In the genomic region with DNA sequence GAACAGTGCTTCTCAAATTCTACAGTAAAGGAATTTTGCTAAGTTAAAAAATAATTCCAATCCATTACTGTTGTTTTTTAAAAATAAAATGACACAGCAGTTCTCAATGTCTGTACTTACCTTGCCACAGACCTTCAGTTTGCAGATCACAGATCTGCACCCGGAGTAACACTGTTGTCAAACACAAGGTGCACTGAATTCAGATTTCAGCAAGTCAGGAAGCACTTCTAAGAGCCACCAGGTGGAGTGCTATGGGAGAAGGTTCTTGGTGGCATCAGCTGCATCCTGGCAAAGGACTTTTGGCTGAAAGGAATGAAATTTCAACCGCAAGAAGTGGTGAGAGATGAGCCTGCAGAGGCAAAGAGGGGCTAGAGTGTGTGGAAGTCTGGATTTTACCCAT, we compare ENCODE assay signal across 9 cellular contexts. TPM values are rescaled to one million over a fixed set of nuclear protein-coding genes. Genes with fewer than 3 reads are reported as not detected.
DNase-seq lines count a peak whose midpoint lies in the region; ATAC-seq, FAIRE-seq and TF ChIP-seq lines count a peak whose summit lies in the region.
"Had no signal": no experiment of that assay in that cellular context is flagged by ENCODE, and none has a peak within 500 bp of the region (broad histone marks: within the 10 kb centered on the region; RNA-seq: fewer than 3 reads in every experiment).

No MANE protein-coding gene starts in this region.

- H3K9me3 ChIP-seq in cardiac muscle cell (ENCODE audit: low read depth), result no peaks in the 10 kb centered on the region
- H3K9me3 ChIP-seq: BLaER1 had no signal

- no peak overlapping the region for H3K27ac ChIP-seq in cardiac muscle cell
- H3K27ac ChIP-seq: BLaER1 had no signal

- TF ChIP-seq CTCF in cardiac muscle cell (IDR thresholded peaks at IDR 0.05; ENCODE audit: low read depth, low read length), result peak; percentile 15
- TF ChIP-seq CTCF in bronchial epithelial cell (IDR thresholded peaks at IDR 0.05; ENCODE audit: insufficient read depth, low read length, severe bottlenecking), result peak; percentile 27

- no peaks in the 10 kb centered on the region for H3K4me1 ChIP-seq in cardiac muscle cell (ENCODE audit: low read depth)

- no peak overlapping the region for H3K4me3 Mint-ChIP-seq in stimulated activated effector memory CD8-positive, alpha-beta T cell treated with anti-CD3 and anti-CD28 coated beads, Interleukin-12 subunit alpha, Interleukin-12 subunit beta, amount 100 ng/mL, for 72 hours

- H3K27me3 ChIP-seq in cardiac muscle cell, result no peaks in the 10 kb centered on the region
- no peaks in the 10 kb centered on the region for H3K27me3 ChIP-seq in bronchial epithelial cell (ENCODE audit: control insufficient read depth, insufficient read depth, low read length)
- H3K27me3 ChIP-seq: BLaER1 had no signal

- H3K4me3 ChIP-seq in cardiac muscle cell (no peak overlapping the region), bronchial epithelial cell (ENCODE audit: low read depth, low read length) (no peak overlapping the region)
- H3K4me3 ChIP-seq: BLaER1 had no signal

- no peak for ATAC-seq in Right ventricle myocardium superior (ENCODE audit: poor library complexity)
- ATAC-seq in stimulated activated effector memory CD8-positive, alpha-beta T cell treated with anti-CD3 and anti-CD28 coated beads, Interleukin-12 subunit alpha, Interleukin-12 subunit beta, amount 100 ng/mL, for 72 hours, result no peak

- H3K27ac Mint-ChIP-seq in stimulated activated effector memory CD8-positive, alpha-beta T cell treated with anti-CD3 and anti-CD28 coated beads, Interleukin-12 subunit alpha, Interleukin-12 subunit beta, amount 100 ng/mL, for 72 hours, result peak overlapping the region; percentile 27

- intact Hi-C loops in Right ventricle myocardium superior (cut with DNase I), result no loop called here
- intact Hi-C loops in cardiac septum (cut with DNase I), result no loop called here

- H3K36me3 Mint-ChIP-seq in stimulated activated effector memory CD8-positive, alpha-beta T cell treated with anti-CD3 and anti-CD28 coated beads, Interleukin-12 subunit alpha, Interleukin-12 subunit beta, amount 100 ng/mL, for 72 hours, result peaks cover 56% of the 10 kb centered on the region

- FAIRE-seq in bronchial epithelial cell (lab: Jason Lieb, UNC), result no peak

- H3K36me3 ChIP-seq in cardiac muscle cell (peaks cover 7% of the 10 kb centered on the region), bronchial epithelial cell (ENCODE audit: control insufficient read depth, insufficient read depth, low read length) (no peaks in the 10 kb centered on the region)

- H3K9me3 Mint-ChIP-seq in stimulated activated effector memory CD8-positive, alpha-beta T cell treated with anti-CD3 and anti-CD28 coated beads, Interleukin-12 subunit alpha, Interleukin-12 subunit beta, amount 100 ng/mL, for 72 hours, result no peaks in the 10 kb centered on the region

- no peaks in the 10 kb centered on the region for H3K4me1 Mint-ChIP-seq in stimulated activated effector memory CD8-positive, alpha-beta T cell treated with anti-CD3 and anti-CD28 coated beads, Interleukin-12 subunit alpha, Interleukin-12 subunit beta, amount 100 ng/mL, for 72 hours

- DNase-seq in cardiac muscle cell (ENCODE audit: low read depth in 1 of 2, low spot score in 1 of 2), result no peak
- DNase-seq in Right ventricle myocardium superior, result no peak
- peak; percentile 61 for DNase-seq in NCI-H146 (lab: John Stamatoyannopoulos, UW)
- DNase-seq in bronchial epithelial cell (ENCODE audit: low read depth), result no peak
- no peak for DNase-seq in stimulated activated effector memory CD8-positive, alpha-beta T cell treated with anti-CD3 and anti-CD28 coated beads, Interleukin-12 subunit alpha, Interleukin-12 subunit beta, amount 100 ng/mL, for 72 hours (ENCODE audit: low spot score in 2 of 2)
- no peak for DNase-seq in NCI-H2081 treated with DMSO at 0.1 percent for 48 hours (lab: John Stamatoyannopoulos, UW)
- no peak for DNase-seq in cardiac septum (ENCODE audit: low spot score)
- no peak for DNase-seq in activated effector memory CD4-positive, alpha-beta T cell treated with anti-CD3 and anti-CD28 coated beads, Interleukin-2, amount 50 U/mL, for 16 hours

RNA-seq across cellular contexts. Expression of a gene that starts 17.4 kb away (rescaled TPM):
- 0.21 and 0.56 TPM in 2 replicates for total RNA-seq in cardiac muscle cell
- 0.26 and 0.81 TPM in 2 replicates for polyA plus RNA-seq in cardiac muscle cell
- total RNA-seq in Right ventricle myocardium superior, result not detected
- 0.13 and 0.26 TPM in 2 replicates for total RNA-seq in bronchial epithelial cell
- total RNA-seq in cardiac septum, result 0.57 TPM

RNA-seq across cellular contexts. Expression of a gene that starts 34.9 kb away (rescaled TPM):
- total RNA-seq in cardiac muscle cell (4.1 and 5.1 TPM in 2 replicates), Right ventricle myocardium superior (3.4 TPM), bronchial epithelial cell (18.7 and 23.0 TPM in 2 replicates), cardiac septum (4.4 TPM)
- polyA plus RNA-seq in cardiac muscle cell, result 7.0 and 9.4 TPM in 2 replicates

RNA-seq across cellular contexts. Expression of a gene that starts 47.3 kb away (rescaled TPM):
- total RNA-seq in cardiac muscle cell (13.4 and 15.4 TPM in 2 replicates), Right ventricle myocardium superior (8.3 TPM), bronchial epithelial cell (2.2 and 3.2 TPM in 2 replicates), cardiac septum (7.7 TPM)
- polyA plus RNA-seq in cardiac muscle cell, result 9.0 and 11.9 TPM in 2 replicates
